ENCODE assay signal across 8 cellular contexts in genomic region chr6:120826253-120826652, GRCh38.
DNase-seq lines count a peak whose midpoint lies in the region; ATAC-seq and TF ChIP-seq lines count a peak whose summit lies in the region.

No MANE protein-coding gene starts in this region.

- POLR2A ChIA-PET in GM10248 (lab: Yijun Ruan, JAX), result no interaction called here

- no peak overlapping the region for H3K4me3 ChIP-seq in kidney epithelial cell (ENCODE audit: low read depth, low read length)

- no peaks in the 10 kb centered on the region for H3K27me3 ChIP-seq in kidney epithelial cell (ENCODE audit: control insufficient read depth, insufficient read depth, low read length)

- no peaks in the 10 kb centered on the region for H3K36me3 ChIP-seq in kidney epithelial cell (ENCODE audit: control insufficient read depth, insufficient read depth, low read length)

- DNase-seq in GM10248 (ENCODE audit: extremely low spot score) (no peak), SW480 (ENCODE audit: low spot score) (peak; percentile 4), kidney epithelial cell (ENCODE audit: low read depth) (no peak)
- no peak for DNase-seq in activated CD8-positive, alpha-beta memory T cell treated with anti-CD3 and anti-CD28 coated beads for 24 hours

- ATAC-seq in HG03354 (IDR thresholded peaks at IDR 0.05; ENCODE audit: poor library complexity, severe bottlenecking, unreplicated experiment) (peak; percentile 54), GM21367 (IDR thresholded peaks at IDR 0.05; ENCODE audit: unreplicated experiment) (no peak), GM18909 (IDR thresholded peaks at IDR 0.05; ENCODE audit: poor library complexity, unreplicated experiment) (no peak), HG02763 (IDR thresholded peaks at IDR 0.05; ENCODE audit: unreplicated experiment) (no peak)

- CTCF ChIA-PET in GM10248 (lab: Yijun Ruan, JAX), result interaction anchor here (1.2 kb wide), 1 partner anchor 12 kb away, joined by 5 read pairs; no protein-coding TSS in a partner anchor

- TF ChIP-seq CTCF in GM10248 (IDR thresholded peaks at IDR 0.05; ENCODE audit: control extremely low read depth, extremely low read depth, low read depth, missing control alignments) (peak; percentile 43), kidney epithelial cell (IDR thresholded peaks at IDR 0.05; ENCODE audit: insufficient read depth, low read length, poor library complexity, severe bottlenecking) (peak; percentile 83)
